8 cellular contexts compared by ENCODE assay signal in the genomic region with DNA sequence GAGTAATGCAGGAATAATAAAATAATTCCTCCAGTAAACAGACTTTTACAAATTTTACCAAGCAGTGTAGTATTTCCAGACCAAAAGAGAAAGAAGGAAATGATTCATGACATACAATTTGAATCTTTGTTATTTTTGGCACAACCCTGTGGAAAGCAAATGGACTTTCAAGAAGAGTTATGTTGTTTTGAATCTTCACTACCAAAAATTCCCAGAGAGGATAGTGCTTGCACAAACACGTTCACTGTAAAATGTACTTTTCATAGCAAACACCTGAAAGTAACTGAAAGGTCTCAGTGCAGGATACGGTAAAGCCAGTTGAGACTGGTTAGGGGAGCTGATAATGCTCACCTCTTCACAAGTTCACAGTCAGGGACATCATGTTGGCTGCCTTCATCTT.
DNase-seq lines count a peak whose midpoint lies in the region; ATAC-seq and TF ChIP-seq lines count a peak whose summit lies in the region.

No MANE protein-coding gene starts in this region.

- no TSS peak for BruUV-seq in MCF 10A (replicated peaks; lab: Mats Ljungman, UMichigan)

- no peak for TF ChIP-seq CTCF in MCF 10A (IDR thresholded peaks at IDR 0.05; ENCODE audit: unreplicated experiment)
- TF ChIP-seq CTCF in transverse colon (IDR thresholded peaks at IDR 0.05) = no peak
- no peak for TF ChIP-seq CTCF in progenitor cell of endocrine pancreas (IDR thresholded peaks at IDR 0.05; ENCODE audit: unreplicated experiment)

- peaks cover 20% of the 10 kb centered on the region for H3K4me1 Mint-ChIP-seq in MCF 10A (ENCODE audit: insufficient read depth, unreplicated experiment)
- H3K4me1 Mint-ChIP-seq in progenitor cell of endocrine pancreas (ENCODE audit: low read depth) = no peaks in the 10 kb centered on the region
- H3K4me1 Mint-ChIP-seq in activated naive CD4-positive, alpha-beta T cell treated with anti-CD3 and anti-CD28 coated beads for 36 hours (ENCODE audit: low read depth) = no peaks in the 10 kb centered on the region

- DNase-seq in HT1080 (ENCODE audit: low read depth) = peak; percentile 83
- DNase-seq in MCF 10A (ENCODE audit: unreplicated experiment) = peak; percentile 89
- DNase-seq in hepatic stellate cell (ENCODE audit: low spot score) = peak; percentile 44
- DNase-seq in transverse colon = no peak
- no peak for DNase-seq in progenitor cell of endocrine pancreas (ENCODE audit: low spot score, unreplicated experiment)
- DNase-seq in activated naive CD4-positive, alpha-beta T cell treated with anti-CD3 and anti-CD28 coated beads for 36 hours = no peak
- DNase-seq in amygdala (lab: John Stamatoyannopoulos, UW) = no peak

- no peak for TF ChIP-seq EP300 in transverse colon (IDR thresholded peaks at IDR 0.05; ENCODE audit: low read depth)

- WGBS in transverse colon (ENCODE audit: low coverage in 1 of 2), 2 donors = 8 to 25% methylated on average over 2 of the region's 2 CpGs

- H3K27ac Mint-ChIP-seq in MCF 10A (ENCODE audit: low read depth, unreplicated experiment) (peak overlapping the region; percentile 87), progenitor cell of endocrine pancreas (no peak overlapping the region)
- H3K27ac Mint-ChIP-seq in activated naive CD4-positive, alpha-beta T cell treated with anti-CD3 and anti-CD28 coated beads for 36 hours = no peak overlapping the region

- H3K4me1 ChIP-seq in transverse colon = peaks cover 0 to 32% (median 12%) of the 10 kb centered on the region in 4 donors

- peak overlapping the region in 3 of 4 donors; percentile 40 to 71 (median 63) for H3K27ac ChIP-seq in transverse colon

- H3K36me3 Mint-ChIP-seq in MCF 10A (ENCODE audit: insufficient read depth, unreplicated experiment) = no peaks in the 10 kb centered on the region
- H3K36me3 Mint-ChIP-seq in progenitor cell of endocrine pancreas (ENCODE audit: insufficient read depth) = peaks cover 13% of the 10 kb centered on the region
- no peaks in the 10 kb centered on the region for H3K36me3 Mint-ChIP-seq in activated naive CD4-positive, alpha-beta T cell treated with anti-CD3 and anti-CD28 coated beads for 36 hours (ENCODE audit: low read depth)

- H3K4me3 Mint-ChIP-seq in MCF 10A (ENCODE audit: unreplicated experiment) (peak overlapping the region; percentile 51), progenitor cell of endocrine pancreas (ENCODE audit: low read depth) (no peak overlapping the region)
- no peak overlapping the region for H3K4me3 Mint-ChIP-seq in activated naive CD4-positive, alpha-beta T cell treated with anti-CD3 and anti-CD28 coated beads for 36 hours

- intact Hi-C loops in MCF 10A (cut with micrococcal nuclease) = loop anchor here (1.0 kb wide), 1 partner anchor 27 kb away; no protein-coding TSS in a partner anchor
- intact Hi-C loops in transverse colon (cut with DNase I; ENCODE audit: low total_unique reads) = no loop called here
- intact Hi-C loops in activated naive CD4-positive, alpha-beta T cell treated with anti-CD3 and anti-CD28 coated beads for 36 hours (cut with micrococcal nuclease) = no loop called here

- no peaks in the 10 kb centered on the region for H3K27me3 ChIP-seq in transverse colon

- H3K9me3 Mint-ChIP-seq in MCF 10A (ENCODE audit: unreplicated experiment) (no peaks in the 10 kb centered on the region), progenitor cell of endocrine pancreas (ENCODE audit: low read depth) (no peaks in the 10 kb centered on the region)
- no peaks in the 10 kb centered on the region for H3K9me3 Mint-ChIP-seq in activated naive CD4-positive, alpha-beta T cell treated with anti-CD3 and anti-CD28 coated beads for 36 hours

- no peaks in the 10 kb centered on the region for H3K36me3 ChIP-seq in transverse colon

- no peaks in the 10 kb centered on the region for H3K27me3 Mint-ChIP-seq in MCF 10A (ENCODE audit: insufficient read depth, unreplicated experiment)
- H3K27me3 Mint-ChIP-seq in progenitor cell of endocrine pancreas = no peaks in the 10 kb centered on the region
- no peaks in the 10 kb centered on the region for H3K27me3 Mint-ChIP-seq in activated naive CD4-positive, alpha-beta T cell treated with anti-CD3 and anti-CD28 coated beads for 36 hours (ENCODE audit: low read depth)

- H3K9me3 ChIP-seq in transverse colon = no peaks in the 10 kb centered on the region

- H3K4me3 ChIP-seq in transverse colon = no peak overlapping the region

- TF ChIP-seq POLR2A in transverse colon (IDR thresholded peaks at IDR 0.05) = no peak

- CTCF ChIA-PET in MCF 10A (lab: Yijun Ruan, JAX) = interaction anchor here (1.0 to 2.5 kb wide), 3 partner anchors 9 to 58 kb away, joined by 4 to 12 read pairs (median 4); no protein-coding TSS in a partner anchor
- CTCF ChIA-PET in activated naive CD4-positive, alpha-beta T cell treated with anti-CD3 and anti-CD28 coated beads for 36 hours (lab: Charles Lee) = no interaction called here

- in situ Hi-C loops in transverse colon (cut with MboI; ENCODE audit: low pct_ligation_motif_present in 1 of 4, low pct_unique_long_range_greater_than_20kb in 1 of 4, low sequenced_read_pairs in 3 of 4) = no loop called here

- no peak for ATAC-seq in GM19463 (IDR thresholded peaks at IDR 0.05; ENCODE audit: unreplicated experiment)

- POLR2A ChIA-PET in MCF 10A (lab: Yijun Ruan, JAX) = interaction anchor here (0.8 to 2.5 kb wide), 12 partner anchors 10 to 164 kb away, joined by 3 to 19 read pairs (median 4); a partner anchor contains a TSS

Comparison
In these comparisons a context has a peak if more than half of its experiments do, and no peak if none do; other contexts are left out.
1. DNase-seq: peak in HT1080 (single experiment), MCF 10A (single experiment) and hepatic stellate cell (single experiment); none in transverse colon (single experiment), progenitor cell of endocrine pancreas (single experiment), activated naive CD4-positive, alpha-beta T cell treated with anti-CD3 and anti-CD28 coated beads for 36 hours (single experiment) and amygdala (0 of 56).